ENCODE assay signal across 23 cellular contexts in genomic region chr2:164710252-164710633, GRCh38.
DNase-seq lines count a peak whose midpoint lies in the region; TF ChIP-seq lines count a peak whose summit lies in the region.
"Had no signal": no experiment of that assay in that cellular context is flagged by ENCODE, and none has a peak within 500 bp of the region (broad histone marks: within the 10 kb centered on the region; RNA-seq: fewer than 3 reads in every experiment).

No MANE protein-coding gene starts in this region.

- CTCF ChIA-PET in SK-N-SH (lab: Yijun Ruan, JAX) = interaction anchor here (0.7 to 1.3 kb wide), 3 partner anchors 28 to 150 kb away, joined by 3 to 4 read pairs (median 3); partner anchors contain the start of gene COBLL1

- peak in 1 of 2 experiments; percentile 27; a peak in 1 of 4 replicates for TF ChIP-seq EP300 in SK-N-SH (IDR thresholded peaks at IDR 0.05; ENCODE audit: borderline replicate concordance in 1 of 2, low read depth in 1 of 2, low read length in 1 of 2)

- no peaks in the 10 kb centered on the region for H3K27me3 ChIP-seq in SK-N-SH (ENCODE audit: insufficient read depth)
- H3K27me3 ChIP-seq: BLaER1 had no signal

- H3K4me2 ChIP-seq in SK-N-SH = no peak overlapping the region
- H3K4me2 ChIP-seq: BLaER1, KMS-11 had no signal

- H3K9me3 ChIP-seq in SK-N-SH = no peaks in the 10 kb centered on the region
- H3K9me3 ChIP-seq: BLaER1 had no signal

- H3K36me3 ChIP-seq in SK-N-SH (replicated peaks in 1 of 2; ENCODE audit: control insufficient read depth in 1 of 2, insufficient read depth in 2 of 2, low read length in 1 of 2) = no peaks in the 10 kb centered on the region
- H3K36me3 ChIP-seq: BLaER1, WERI-Rb-1 had no signal

- peak overlapping the region in 1 of 2 experiments; percentile 55; a peak in 2 of 4 replicates for H3K27ac ChIP-seq in SK-N-SH (ENCODE audit: low read depth in 2 of 2, low read length in 1 of 2)
- H3K27ac ChIP-seq: BLaER1, KMS-11, WERI-Rb-1 had no signal

- POLR2A ChIA-PET in SK-N-SH (lab: Yijun Ruan, JAX) = no interaction called here

- no peak overlapping the region for H3K9ac ChIP-seq in SK-N-SH
- H3K9ac ChIP-seq: BLaER1, KMS-11 had no signal

- no peak overlapping the region for H2AFZ ChIP-seq in SK-N-SH (ENCODE audit: low read depth)

- H3F3A ChIP-seq in SK-N-SH (replicated peaks; ENCODE audit: insufficient read depth) = peaks cover 45% of the 10 kb centered on the region

- no peak overlapping the region for H3K4me3 Mint-ChIP-seq in activated T-helper 2 cell treated with anti-CD3 and anti-CD28 coated beads, Interferon-gamma antibody, Interleukin-2, Interleukin-4, amounts not matched to agents 10 μg/mL and 5 μg/mL and 100 μg/mL, durations not matched to agents 14 hours and 24 hours and 36 hours (ENCODE audit: low read depth)
- H3K4me3 Mint-ChIP-seq: activated CD8-positive, alpha-beta T cell treated with anti-CD3 and anti-CD28 coated beads, Interleukin-2, amount 10 ng/mL, durations not matched to agents 7 days and 5 days; activated T-helper 17 cell treated with anti-CD3 and anti-CD28 coated beads, Interleukin-2, amount 50 U/mL, for 72 hours; H9; natural killer cell treated with Interleukin-12 subunit alpha and Interleukin-12 subunit beta and Interleukin-15 and Interleukin-18, amount 100 ng/mL, for 72 hours had no signal

- no peak overlapping the region for H3K4me3 ChIP-seq in SK-N-SH (ENCODE audit: low read depth in 2 of 2, low read length in 1 of 2)
- H3K4me3 ChIP-seq in fibroblast of pulmonary artery (replicated peaks; ENCODE audit: low read depth, low read length) = no peak overlapping the region
- H3K4me3 ChIP-seq: BLaER1 had no signal

- intact Hi-C loops in activated T-helper 2 cell treated with anti-CD3 and anti-CD28 coated beads, Interferon-gamma antibody, Interleukin-2, Interleukin-4, amounts not matched to agents 10 μg/mL and 5 μg/mL and 100 μg/mL, durations not matched to agents 14 hours and 24 hours and 36 hours (cut with micrococcal nuclease) = loop anchor here (10.0 kb wide), 1 partner anchor 1535 kb away; no protein-coding TSS in a partner anchor

- DNase-seq in EL = peak; percentile 59
- no peak for DNase-seq in SK-N-SH
- DNase-seq in fibroblast of pulmonary artery (ENCODE audit: low read depth) = peak; percentile 58
- DNase-seq in renal cortical epithelial cell (ENCODE audit: low read depth) = peak; percentile 56
- no peak for DNase-seq in islet precursor cell
- no peak for DNase-seq in HuH-7 (ENCODE audit: low spot score)
- no peak for DNase-seq in ureter (ENCODE audit: low spot score)
- no peak for DNase-seq in activated T-helper 2 cell treated with anti-CD3 and anti-CD28 coated beads, Interferon-gamma antibody, Interleukin-2, Interleukin-4, amounts not matched to agents 10 μg/mL and 5 μg/mL and 100 μg/mL, durations not matched to agents 14 hours and 24 hours and 36 hours (ENCODE audit: low spot score)
- DNase-seq: activated CD8-positive, alpha-beta T cell treated with anti-CD3 and anti-CD28 coated beads, Interleukin-2, amount 10 ng/mL, durations not matched to agents 7 days and 5 days; amniotic stem cell; DND-41; H9; NCI-H146; NCI-H524 treated with DMSO at 0.1 percent for 48 hours; OCI-M1; retina; stimulated activated CD4-positive, alpha-beta T cell treated with anti-CD3 and anti-CD28 coated beads, Interleukin-4, amount 100 ng/mL, for 1 hour; SW 1271; WERI-Rb-1 had no signal

- H3K79me2 ChIP-seq in SK-N-SH (ENCODE audit: insufficient read depth) = no peaks in the 10 kb centered on the region

- whole genome bisulfite sequencing in SK-N-SH (ENCODE audit: low lambda C conversion rate) = 74% methylated on average over 6 of the region's 6 CpGs

- TF ChIP-seq CTCF in SK-N-SH (IDR thresholded peaks at IDR 0.05) (no peak), fibroblast of pulmonary artery (IDR thresholded peaks at IDR 0.05; ENCODE audit: low read length, missing control alignments) (no peak)

- H3K4me1 Mint-ChIP-seq in activated T-helper 2 cell treated with anti-CD3 and anti-CD28 coated beads, Interferon-gamma antibody, Interleukin-2, Interleukin-4, amounts not matched to agents 10 μg/mL and 5 μg/mL and 100 μg/mL, durations not matched to agents 14 hours and 24 hours and 36 hours (ENCODE audit: low read depth) = no peaks in the 10 kb centered on the region
- H3K4me1 Mint-ChIP-seq: activated T-helper 17 cell treated with anti-CD3 and anti-CD28 coated beads, Interleukin-2, amount 50 U/mL, for 72 hours; H9 had no signal

- H3K9me3 Mint-ChIP-seq in activated T-helper 2 cell treated with anti-CD3 and anti-CD28 coated beads, Interferon-gamma antibody, Interleukin-2, Interleukin-4, amounts not matched to agents 10 μg/mL and 5 μg/mL and 100 μg/mL, durations not matched to agents 14 hours and 24 hours and 36 hours = no peaks in the 10 kb centered on the region
- H3K9me3 Mint-ChIP-seq: H9; natural killer cell treated with Interleukin-12 subunit alpha and Interleukin-12 subunit beta and Interleukin-15 and Interleukin-18, amount 100 ng/mL, for 72 hours had no signal

- peaks cover 0 to 13% of the 10 kb centered on the region in 2 experiments; a peak in 2 of 4 replicates for H3K4me1 ChIP-seq in SK-N-SH (ENCODE audit: control insufficient read depth in 1 of 2, insufficient read depth in 2 of 2, low read depth in 1 of 2, low read length in 1 of 2)
- H3K4me1 ChIP-seq: BLaER1 had no signal

- no peaks in the 10 kb centered on the region for H3K27me3 Mint-ChIP-seq in activated T-helper 2 cell treated with anti-CD3 and anti-CD28 coated beads, Interferon-gamma antibody, Interleukin-2, Interleukin-4, amounts not matched to agents 10 μg/mL and 5 μg/mL and 100 μg/mL, durations not matched to agents 14 hours and 24 hours and 36 hours (ENCODE audit: low read depth)
- H3K27me3 Mint-ChIP-seq: activated T-helper 17 cell treated with anti-CD3 and anti-CD28 coated beads, Interleukin-2, amount 50 U/mL, for 72 hours had no signal

- no peaks in the 10 kb centered on the region for H3K36me3 Mint-ChIP-seq in activated T-helper 2 cell treated with anti-CD3 and anti-CD28 coated beads, Interferon-gamma antibody, Interleukin-2, Interleukin-4, amounts not matched to agents 10 μg/mL and 5 μg/mL and 100 μg/mL, durations not matched to agents 14 hours and 24 hours and 36 hours (ENCODE audit: low read depth)
- H3K36me3 Mint-ChIP-seq: natural killer cell treated with Interleukin-12 subunit alpha and Interleukin-12 subunit beta and Interleukin-15 and Interleukin-18, amount 100 ng/mL, for 72 hours had no signal

- H3K9me2 ChIP-seq in SK-N-SH = no peaks in the 10 kb centered on the region

- TF ChIP-seq RAD21 in SK-N-SH (IDR thresholded peaks at IDR 0.05; ENCODE audit: low read length) = no peak

- H4K20me1 ChIP-seq in SK-N-SH (ENCODE audit: insufficient read depth) = no peaks in the 10 kb centered on the region
- H4K20me1 ChIP-seq: BLaER1 had no signal

- H3K27ac Mint-ChIP-seq in activated T-helper 2 cell treated with anti-CD3 and anti-CD28 coated beads, Interferon-gamma antibody, Interleukin-2, Interleukin-4, amounts not matched to agents 10 μg/mL and 5 μg/mL and 100 μg/mL, durations not matched to agents 14 hours and 24 hours and 36 hours = no peak overlapping the region
- H3K27ac Mint-ChIP-seq: activated CD8-positive, alpha-beta T cell treated with anti-CD3 and anti-CD28 coated beads, Interleukin-2, amount 10 ng/mL, durations not matched to agents 7 days and 5 days; activated T-helper 17 cell treated with anti-CD3 and anti-CD28 coated beads, Interleukin-2, amount 50 U/mL, for 72 hours; H9; natural killer cell treated with Interleukin-12 subunit alpha and Interleukin-12 subunit beta and Interleukin-15 and Interleukin-18, amount 100 ng/mL, for 72 hours had no signal

TF ChIP-seq in SK-N-SH, 30 proteins besides CTCF, POLR2A, EP300 and RAD21 (continues in another document):
- no peak for TF ChIP-seq SMC3 (IDR thresholded peaks at IDR 0.05; ENCODE audit: low read depth, low read length)
- no peak for TF ChIP-seq MAX (IDR thresholded peaks at IDR 0.05; ENCODE audit: low read depth)
- TF ChIP-seq MXI1 (IDR thresholded peaks at IDR 0.05; ENCODE audit: low read depth, low read length) = no peak
- TF ChIP-seq CHD2 (IDR thresholded peaks at IDR 0.05; ENCODE audit: low read length, partially characterized antibody) = no peak
- no peak for TF ChIP-seq RFX5 (IDR thresholded peaks at IDR 0.05; ENCODE audit: low read length)
- no peak for TF ChIP-seq POLR2AphosphoS5 (IDR thresholded peaks at IDR 0.05; ENCODE audit: low read depth, low read length)
- no peak for TF ChIP-seq EZH2phosphoT487 (IDR thresholded peaks at IDR 0.05; ENCODE audit: borderline replicate concordance, low read depth)
- TF ChIP-seq FOXM1 (IDR thresholded peaks at IDR 0.05; ENCODE audit: low read depth) = no peak
- TF ChIP-seq JUND (IDR thresholded peaks at IDR 0.05) = peak; percentile 36; the same call in 1 of the 2 replicates
- no peak for TF ChIP-seq USF2 (IDR thresholded peaks at IDR 0.05; ENCODE audit: borderline replicate concordance, low read depth, low read length)
- TF ChIP-seq USF1 (IDR thresholded peaks at IDR 0.05; ENCODE audit: borderline replicate concordance, low read depth) = no peak

Comparison
In these comparisons a context has a peak if more than half of its experiments do, and no peak if none do; other contexts are left out.
1. DNase-seq: peak in EL (single experiment), fibroblast of pulmonary artery (single experiment) and renal cortical epithelial cell (single experiment); none in SK-N-SH (single experiment), islet precursor cell (single experiment), HuH-7 (single experiment), ureter (single experiment) and activated T-helper 2 cell treated with anti-CD3 and anti-CD28 coated beads, Interferon-gamma antibody, Interleukin-2, Interleukin-4, amounts not matched to agents 10 μg/mL and 5 μg/mL and 100 μg/mL, durations not matched to agents 14 hours and 24 hours and 36 hours (single experiment).